Comparison of ENCODE assay signal across 1 cellular context in the genomic region with DNA sequence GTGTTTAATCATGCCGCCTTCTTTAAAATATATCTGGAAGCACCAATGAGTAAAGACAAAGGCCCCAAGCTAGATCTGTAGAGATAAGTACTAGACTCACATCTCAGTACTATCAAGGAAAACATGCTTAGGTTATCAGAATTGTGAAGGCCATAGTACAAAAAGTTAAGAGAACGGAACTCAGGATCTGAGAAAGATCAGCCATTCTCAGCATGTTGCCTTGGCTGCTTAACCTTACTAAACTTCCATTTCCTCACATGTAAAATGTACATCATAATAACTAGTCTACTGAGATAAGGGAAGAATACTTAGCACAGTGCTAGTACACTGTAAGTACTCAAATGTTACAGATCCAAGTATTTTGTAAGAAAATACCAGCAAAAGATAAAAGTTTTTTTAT.
TF ChIP-seq lines count a peak whose summit lies in the region.

No MANE protein-coding gene starts in this region.

TF ChIP-seq in K562, 482 proteins besides CTCF, POLR2A, EP300 and RAD21:
- no peak for TF ChIP-seq SMAD3 (CRISPR knock-in tag; conservative IDR thresholded peaks at IDR 0.05)
- TF ChIP-seq MEF2D (tag; conservative IDR thresholded peaks at IDR 0.05; ENCODE audit: low read depth): no peak
- TF ChIP-seq, protein P1, sequence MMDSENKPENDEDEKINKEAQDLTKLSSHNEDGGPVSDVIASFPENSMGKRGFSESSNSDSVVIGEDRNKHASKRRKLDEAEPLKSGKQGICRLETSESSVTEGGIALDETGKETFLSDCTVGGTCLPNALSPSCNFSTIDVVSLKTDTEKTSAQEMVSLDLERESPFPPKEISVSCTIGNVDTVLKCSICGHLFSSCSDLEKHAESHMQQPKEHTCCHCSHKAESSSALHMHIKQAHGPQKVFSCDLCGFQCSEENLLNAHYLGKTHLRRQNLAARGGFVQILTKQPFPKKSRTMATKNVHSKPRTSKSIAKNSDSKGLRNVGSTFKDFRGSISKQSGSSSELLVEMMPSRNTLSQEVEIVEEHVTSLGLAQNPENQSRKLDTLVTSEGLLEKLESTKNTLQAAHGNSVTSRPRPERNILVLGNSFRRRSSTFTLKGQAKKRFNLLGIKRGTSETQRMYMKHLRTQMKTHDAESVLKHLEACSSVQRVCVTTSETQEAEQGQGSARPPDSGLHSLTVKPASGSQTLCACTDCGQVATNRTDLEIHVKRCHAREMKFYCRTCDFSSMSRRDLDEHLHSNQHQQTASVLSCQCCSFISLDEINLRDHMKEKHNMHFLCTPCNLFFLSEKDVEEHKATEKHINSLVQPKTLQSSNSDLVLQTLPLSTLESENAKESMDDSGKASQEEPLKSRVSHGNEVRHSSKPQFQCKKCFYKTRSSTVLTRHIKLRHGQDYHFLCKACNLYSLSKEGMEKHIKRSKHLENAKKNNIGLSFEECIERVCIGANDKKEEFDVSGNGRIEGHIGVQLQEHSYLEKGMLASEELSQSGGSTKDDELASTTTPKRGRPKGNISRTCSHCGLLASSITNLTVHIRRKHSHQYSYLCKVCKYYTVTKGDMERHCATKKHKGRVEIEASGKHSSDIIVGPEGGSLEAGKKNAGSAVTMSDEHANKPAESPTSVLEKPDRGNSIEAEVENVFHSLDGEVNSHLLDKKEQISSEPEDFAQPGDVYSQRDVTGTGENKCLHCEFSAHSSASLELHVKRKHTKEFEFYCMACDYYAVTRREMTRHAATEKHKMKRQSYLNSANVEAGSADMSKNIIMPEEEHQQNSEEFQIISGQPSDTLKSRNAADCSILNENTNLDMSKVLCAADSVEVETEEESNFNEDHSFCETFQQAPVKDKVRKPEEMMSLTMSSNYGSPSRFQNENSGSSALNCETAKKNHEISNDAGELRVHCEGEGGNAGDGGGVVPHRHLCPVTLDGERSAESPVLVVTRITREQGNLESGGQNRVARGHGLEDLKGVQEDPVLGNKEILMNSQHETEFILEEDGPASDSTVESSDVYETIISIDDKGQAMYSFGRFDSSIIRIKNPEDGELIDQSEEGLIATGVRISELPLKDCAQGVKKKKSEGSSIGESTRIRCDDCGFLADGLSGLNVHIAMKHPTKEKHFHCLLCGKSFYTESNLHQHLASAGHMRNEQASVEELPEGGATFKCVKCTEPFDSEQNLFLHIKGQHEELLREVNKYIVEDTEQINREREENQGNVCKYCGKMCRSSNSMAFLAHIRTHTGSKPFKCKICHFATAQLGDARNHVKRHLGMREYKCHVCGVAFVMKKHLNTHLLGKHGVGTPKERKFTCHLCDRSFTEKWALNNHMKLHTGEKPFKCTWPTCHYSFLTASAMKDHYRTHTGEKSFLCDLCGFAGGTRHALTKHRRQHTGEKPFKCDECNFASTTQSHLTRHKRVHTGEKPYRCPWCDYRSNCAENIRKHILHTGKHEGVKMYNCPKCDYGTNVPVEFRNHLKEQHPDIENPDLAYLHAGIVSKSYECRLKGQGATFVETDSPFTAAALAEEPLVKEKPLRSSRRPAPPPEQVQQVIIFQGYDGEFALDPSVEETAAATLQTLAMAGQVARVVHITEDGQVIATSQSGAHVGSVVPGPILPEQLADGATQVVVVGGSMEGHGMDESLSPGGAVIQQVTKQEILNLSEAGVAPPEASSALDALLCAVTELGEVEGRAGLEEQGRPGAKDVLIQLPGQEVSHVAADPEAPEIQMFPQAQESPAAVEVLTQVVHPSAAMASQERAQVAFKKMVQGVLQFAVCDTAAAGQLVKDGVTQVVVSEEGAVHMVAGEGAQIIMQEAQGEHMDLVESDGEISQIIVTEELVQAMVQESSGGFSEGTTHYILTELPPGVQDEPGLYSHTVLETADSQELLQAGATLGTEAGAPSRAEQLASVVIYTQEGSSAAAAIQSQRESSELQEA (IDR thresholded peaks at IDR 0.05; ENCODE audit: low read depth): no peak
- TF ChIP-seq, protein P2, sequence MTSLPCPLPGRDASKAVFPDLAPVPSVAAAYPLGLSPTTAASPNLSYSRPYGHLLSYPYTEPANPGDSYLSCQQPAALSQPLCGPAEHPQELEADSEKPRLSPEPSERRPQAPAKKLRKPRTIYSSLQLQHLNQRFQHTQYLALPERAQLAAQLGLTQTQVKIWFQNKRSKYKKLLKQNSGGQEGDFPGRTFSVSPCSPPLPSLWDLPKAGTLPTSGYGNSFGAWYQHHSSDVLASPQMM (CRISPR knock-in tag; IDR thresholded peaks at IDR 0.05): no peak
- TF ChIP-seq, protein P3, sequence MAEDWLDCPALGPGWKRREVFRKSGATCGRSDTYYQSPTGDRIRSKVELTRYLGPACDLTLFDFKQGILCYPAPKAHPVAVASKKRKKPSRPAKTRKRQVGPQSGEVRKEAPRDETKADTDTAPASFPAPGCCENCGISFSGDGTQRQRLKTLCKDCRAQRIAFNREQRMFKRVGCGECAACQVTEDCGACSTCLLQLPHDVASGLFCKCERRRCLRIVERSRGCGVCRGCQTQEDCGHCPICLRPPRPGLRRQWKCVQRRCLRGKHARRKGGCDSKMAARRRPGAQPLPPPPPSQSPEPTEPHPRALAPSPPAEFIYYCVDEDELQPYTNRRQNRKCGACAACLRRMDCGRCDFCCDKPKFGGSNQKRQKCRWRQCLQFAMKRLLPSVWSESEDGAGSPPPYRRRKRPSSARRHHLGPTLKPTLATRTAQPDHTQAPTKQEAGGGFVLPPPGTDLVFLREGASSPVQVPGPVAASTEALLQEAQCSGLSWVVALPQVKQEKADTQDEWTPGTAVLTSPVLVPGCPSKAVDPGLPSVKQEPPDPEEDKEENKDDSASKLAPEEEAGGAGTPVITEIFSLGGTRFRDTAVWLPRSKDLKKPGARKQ (CRISPR knock-in tag; IDR thresholded peaks at IDR 0.05): no peak
- no peak for TF ChIP-seq TAF9B (IDR thresholded peaks at IDR 0.05; ENCODE audit: partially characterized antibody)
- TF ChIP-seq, protein P4, sequence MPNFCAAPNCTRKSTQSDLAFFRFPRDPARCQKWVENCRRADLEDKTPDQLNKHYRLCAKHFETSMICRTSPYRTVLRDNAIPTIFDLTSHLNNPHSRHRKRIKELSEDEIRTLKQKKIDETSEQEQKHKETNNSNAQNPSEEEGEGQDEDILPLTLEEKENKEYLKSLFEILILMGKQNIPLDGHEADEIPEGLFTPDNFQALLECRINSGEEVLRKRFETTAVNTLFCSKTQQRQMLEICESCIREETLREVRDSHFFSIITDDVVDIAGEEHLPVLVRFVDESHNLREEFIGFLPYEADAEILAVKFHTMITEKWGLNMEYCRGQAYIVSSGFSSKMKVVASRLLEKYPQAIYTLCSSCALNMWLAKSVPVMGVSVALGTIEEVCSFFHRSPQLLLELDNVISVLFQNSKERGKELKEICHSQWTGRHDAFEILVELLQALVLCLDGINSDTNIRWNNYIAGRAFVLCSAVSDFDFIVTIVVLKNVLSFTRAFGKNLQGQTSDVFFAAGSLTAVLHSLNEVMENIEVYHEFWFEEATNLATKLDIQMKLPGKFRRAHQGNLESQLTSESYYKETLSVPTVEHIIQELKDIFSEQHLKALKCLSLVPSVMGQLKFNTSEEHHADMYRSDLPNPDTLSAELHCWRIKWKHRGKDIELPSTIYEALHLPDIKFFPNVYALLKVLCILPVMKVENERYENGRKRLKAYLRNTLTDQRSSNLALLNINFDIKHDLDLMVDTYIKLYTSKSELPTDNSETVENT (CRISPR knock-in tag; IDR thresholded peaks at IDR 0.05): no peak
- no peak for TF ChIP-seq L3MBTL2 (IDR thresholded peaks at IDR 0.05)
- no peak for TF ChIP-seq SP1 (CRISPR knock-in tag; IDR thresholded peaks at IDR 0.05)
- TF ChIP-seq, protein P5, sequence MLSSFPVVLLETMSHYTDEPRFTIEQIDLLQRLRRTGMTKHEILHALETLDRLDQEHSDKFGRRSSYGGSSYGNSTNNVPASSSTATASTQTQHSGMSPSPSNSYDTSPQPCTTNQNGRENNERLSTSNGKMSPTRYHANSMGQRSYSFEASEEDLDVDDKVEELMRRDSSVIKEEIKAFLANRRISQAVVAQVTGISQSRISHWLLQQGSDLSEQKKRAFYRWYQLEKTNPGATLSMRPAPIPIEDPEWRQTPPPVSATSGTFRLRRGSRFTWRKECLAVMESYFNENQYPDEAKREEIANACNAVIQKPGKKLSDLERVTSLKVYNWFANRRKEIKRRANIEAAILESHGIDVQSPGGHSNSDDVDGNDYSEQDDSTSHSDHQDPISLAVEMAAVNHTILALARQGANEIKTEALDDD (IDR thresholded peaks at IDR 0.05): peak; percentile 92
- no peak for TF ChIP-seq TCF3 (CRISPR knock-in tag; IDR thresholded peaks at IDR 0.05)
- no peak for TF ChIP-seq HDGF (IDR thresholded peaks at IDR 0.05)
- TF ChIP-seq SUPT5H (IDR thresholded peaks at IDR 0.05): 0 out of 2 replicates have a peak, but pooled peaks have one; percentile 22
- no peak for TF ChIP-seq SLC30A9 (CRISPR knock-in tag; IDR thresholded peaks at IDR 0.05)
- TF ChIP-seq DACH1 (IDR thresholded peaks at IDR 0.05; ENCODE audit: partially characterized antibody): no peak
